8 cellular contexts compared by ENCODE assay signal in the genomic region with DNA sequence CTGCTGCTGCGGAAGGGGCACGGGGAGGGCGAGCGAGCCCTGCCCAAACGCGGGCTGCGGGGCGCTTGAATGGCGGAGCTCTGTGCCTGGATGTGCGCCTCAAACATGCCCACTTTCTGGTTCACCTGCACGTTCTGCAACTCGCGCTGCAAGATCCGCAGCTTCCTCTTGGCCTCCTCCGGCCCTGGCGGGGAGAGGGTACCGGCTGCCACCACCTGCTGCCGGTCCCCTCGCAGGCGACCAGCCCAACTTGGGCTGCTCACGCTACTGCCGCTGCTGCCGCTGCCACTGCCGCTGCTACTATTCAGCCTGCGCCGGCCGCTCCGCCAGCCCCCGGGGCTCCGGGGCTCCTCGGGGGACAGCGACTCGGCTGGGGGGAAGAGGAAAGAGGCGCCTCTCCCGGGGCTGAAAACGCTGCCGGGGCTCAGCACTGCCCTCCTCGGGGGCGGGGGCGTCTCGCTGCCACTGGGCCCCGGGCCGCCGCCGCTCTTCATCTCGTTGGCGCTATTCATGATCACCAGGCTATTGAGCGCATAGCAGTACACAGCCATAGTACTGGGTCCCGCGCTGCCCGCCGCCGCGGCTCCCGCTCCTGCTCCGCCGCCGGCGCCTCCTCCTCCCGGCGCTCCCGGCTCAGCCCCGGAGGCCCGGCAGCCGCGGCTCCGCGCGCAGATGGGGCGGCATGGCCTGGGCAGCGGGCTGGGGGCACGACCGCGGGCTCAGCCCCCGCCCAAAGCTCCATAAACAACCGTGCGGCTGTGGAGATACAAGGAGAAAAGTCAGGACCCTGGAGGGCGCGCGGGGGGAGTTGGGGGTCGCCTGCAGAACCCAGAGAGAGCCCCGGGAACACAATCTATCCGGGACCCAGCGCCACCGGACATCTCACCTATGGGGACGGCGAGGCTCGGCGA. TPM values are rescaled to one million over a fixed set of nuclear protein-coding genes. Genes with fewer than 3 reads are reported as not detected.
DNase-seq lines count a peak whose midpoint lies in the region; ATAC-seq and TF ChIP-seq lines count a peak whose summit lies in the region.

No MANE protein-coding gene starts in this region.

- H3K4me3 ChIP-seq in RWPE2 (ENCODE audit: severe bottlenecking) (peak overlapping the region; percentile 46), ascending aorta (peak overlapping the region; percentile 87 to 95), psoas muscle (peak overlapping the region; percentile 94)

- H3K36me3 ChIP-seq in RWPE2 (ENCODE audit: low read depth), result no peaks in the 10 kb centered on the region
- H3K36me3 ChIP-seq in ascending aorta, result no peaks in the 10 kb centered on the region
- peaks cover 0 to 10% of the 10 kb centered on the region in 2 donors for H3K36me3 ChIP-seq in psoas muscle (ENCODE audit: insufficient read depth in 1 of 2, low read depth in 1 of 2)

- H3K27me3 ChIP-seq in RWPE2 (ENCODE audit: insufficient read depth, poor library complexity, severe bottlenecking), result no peaks in the 10 kb centered on the region
- no peaks in the 10 kb centered on the region for H3K27me3 ChIP-seq in ascending aorta
- no peaks in the 10 kb centered on the region for H3K27me3 ChIP-seq in psoas muscle (ENCODE audit: insufficient read depth in 3 of 3, low read length in 2 of 3)

- intact Hi-C loops in ascending aorta (cut with DNase I), result loop anchor here (2.0 to 5.0 kb wide), 5 partner anchors 24 to 190 kb away; a partner anchor contains a TSS
- intact Hi-C loops in psoas muscle (cut with DNase I), result loop anchor here (5.0 kb wide), 4 partner anchors 35 to 100 kb away; no protein-coding TSS in a partner anchor

- H3K4me1 ChIP-seq in RWPE2 (ENCODE audit: insufficient read depth, poor library complexity, severe bottlenecking) (no peaks in the 10 kb centered on the region), ascending aorta (peaks cover 25 to 48% of the 10 kb centered on the region in 2 donors), psoas muscle (peaks cover 23% of the 10 kb centered on the region)

- TF ChIP-seq CTCF in RWPE2 (IDR thresholded peaks at IDR 0.05; ENCODE audit: poor library complexity, severe bottlenecking), result no peak
- peak in 2 of 3 experiments; percentile 7 to 27 for TF ChIP-seq CTCF in ascending aorta (IDR thresholded peaks at IDR 0.05)
- peak; percentile 16 for TF ChIP-seq CTCF in psoas muscle (IDR thresholded peaks at IDR 0.05)

- DNase-seq in NCI-H1417 (lab: John Stamatoyannopoulos, UW) (peak in 2 of 3 experiments; percentile 56 to 64), NCI-H1417 treated with DMSO at 0.1 percent for 48 hours (lab: John Stamatoyannopoulos, UW) (no peak), RWPE2 (ENCODE audit: low spot score) (no peak), ascending aorta (ENCODE audit: low spot score in 2 of 2) (peak in 1 of 2 donors; percentile 67), hippocampal formation (lab: John Stamatoyannopoulos, UW) (peak; percentile 70 to 81), psoas muscle (peak; percentile 49 to 79)

- H3K9me3 ChIP-seq in RWPE2 (ENCODE audit: severe bottlenecking) (no peaks in the 10 kb centered on the region), ascending aorta (no peaks in the 10 kb centered on the region), psoas muscle (no peaks in the 10 kb centered on the region)

- 9 to 12% (median 12%) methylated on average over 65 to 89 of the region's 89 CpGs for WGBS in psoas muscle, 3 donors

- ATAC-seq in HG02852 (IDR thresholded peaks at IDR 0.05; ENCODE audit: unreplicated experiment) (peak; percentile 29), RWPE2 (ENCODE audit: low read depth) (peak; percentile 55; the same call in 2 of the 3 replicates), psoas muscle (peak; percentile 57 to 73 (median 64)), HG03457 (IDR thresholded peaks at IDR 0.05; ENCODE audit: unreplicated experiment) (no peak)

- H3K27ac ChIP-seq in RWPE2 (ENCODE audit: poor library complexity, severe bottlenecking) (no peak overlapping the region), ascending aorta (peak overlapping the region; percentile 75 to 93), psoas muscle (peak overlapping the region; percentile 87)

RNA-seq across cellular contexts. Expression of a gene that starts 1.9 kb away (rescaled TPM):
- total RNA-seq in ascending aorta, result 27.5 TPM
- total RNA-seq in psoas muscle, result 10 to 100 TPM in 3 of 4 donors, 1 to 10 TPM in 1; 7.7 to 14.1 (median 12.3) TPM
- 1 to 10 TPM; 3.9 to 8.9 (median 8.4) TPM for polyA plus RNA-seq in psoas muscle

Comparison
In these comparisons a context has a peak if more than half of its experiments do, and no peak if none do; other contexts are left out.
1. DNase-seq: peak in NCI-H1417 (2 of 3), hippocampal formation (2 of 2) and psoas muscle (2 of 2); none in NCI-H1417 treated with DMSO at 0.1 percent for 48 hours (single experiment) and RWPE2 (single experiment).
2. Peak in every context shown above with its lines, with median percentiles within 50 percentile points of each other: H3K4me3 ChIP-seq.